8 cellular contexts compared by ENCODE assay signal in the genomic region with DNA sequence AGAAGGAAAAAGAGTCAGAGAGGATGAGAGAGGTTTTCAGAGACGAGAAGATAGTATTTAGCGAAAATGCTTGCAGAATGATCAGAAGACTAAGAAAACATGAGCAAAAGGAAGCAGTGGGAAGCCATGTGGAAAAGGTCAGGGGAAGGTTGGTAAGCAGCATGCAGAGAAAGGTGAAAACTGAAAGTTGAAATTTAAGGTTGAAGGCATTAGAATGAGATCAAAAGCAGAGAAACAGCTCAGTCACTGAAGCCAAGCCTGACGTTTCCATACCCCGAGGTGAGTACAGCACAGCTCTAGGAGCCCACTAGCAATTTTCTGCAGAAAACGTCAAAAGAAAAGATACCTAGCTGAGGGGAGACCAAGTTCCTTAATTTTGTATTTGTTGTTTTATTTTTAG. TPM values are rescaled to one million over a fixed set of nuclear protein-coding genes. Genes with fewer than 3 reads are reported as not detected.
A peak's percentile ranks its signal among the peaks of the same experiment; 100 is the strongest.
DNase-seq lines count a peak whose midpoint lies in the region; ATAC-seq and TF ChIP-seq lines count a peak whose summit lies in the region.
"Had no signal": no experiment of that assay in that cellular context is flagged by ENCODE, and none has a peak within 500 bp of the region (broad histone marks: within the 10 kb centered on the region; RNA-seq: fewer than 3 reads in every experiment).

No MANE protein-coding gene starts in this region.

- no peak overlapping the region for H3K4me3 ChIP-seq in esophagus squamous epithelium

- WGBS in esophagus squamous epithelium, 2 donors = 54 to 59% methylated on average over 5 of the region's 5 CpGs

- TF ChIP-seq CTCF in esophagus squamous epithelium (IDR thresholded peaks at IDR 0.05) = no peak

- H3K9me3 ChIP-seq in esophagus squamous epithelium = no peaks in the 10 kb centered on the region

- no peaks in the 10 kb centered on the region for H3K4me1 ChIP-seq in esophagus squamous epithelium

- ATAC-seq in GM18519 (IDR thresholded peaks at IDR 0.05; ENCODE audit: low FRiP score, unreplicated experiment) (peak; percentile 69), GM21390 (IDR thresholded peaks at IDR 0.05; ENCODE audit: unreplicated experiment) (peak; percentile 92), HG03354 (IDR thresholded peaks at IDR 0.05; ENCODE audit: poor library complexity, severe bottlenecking, unreplicated experiment) (peak; percentile 66), HG03045 (IDR thresholded peaks at IDR 0.05; ENCODE audit: unreplicated experiment) (no peak)

- intact Hi-C loops in esophagus squamous epithelium (cut with DNase I) = no loop called here

- no peaks in the 10 kb centered on the region for H3K36me3 ChIP-seq in esophagus squamous epithelium

- DNase-seq in left kidney (ENCODE audit: low read depth, low spot score) (peak; percentile 20), NCI-H1092 (lab: John Stamatoyannopoulos, UW) (no peak), esophagus squamous epithelium (lab: John Stamatoyannopoulos, UW) (no peak)
- DNase-seq: OCI-M1 had no signal

- no peaks in the 10 kb centered on the region for H3K27me3 ChIP-seq in esophagus squamous epithelium

- TF ChIP-seq POLR2A in esophagus squamous epithelium (IDR thresholded peaks at IDR 0.05) = no peak

- no peak overlapping the region for H3K27ac ChIP-seq in esophagus squamous epithelium

RNA-seq across cellular contexts. Expression of a gene that starts 19.1 kb away (rescaled TPM):
- total RNA-seq in esophagus squamous epithelium = 10 to 100 TPM; 11.2 to 15.6 (median 11.4) TPM
